ENCODE assay signal across 15 cellular contexts in the genomic region with DNA sequence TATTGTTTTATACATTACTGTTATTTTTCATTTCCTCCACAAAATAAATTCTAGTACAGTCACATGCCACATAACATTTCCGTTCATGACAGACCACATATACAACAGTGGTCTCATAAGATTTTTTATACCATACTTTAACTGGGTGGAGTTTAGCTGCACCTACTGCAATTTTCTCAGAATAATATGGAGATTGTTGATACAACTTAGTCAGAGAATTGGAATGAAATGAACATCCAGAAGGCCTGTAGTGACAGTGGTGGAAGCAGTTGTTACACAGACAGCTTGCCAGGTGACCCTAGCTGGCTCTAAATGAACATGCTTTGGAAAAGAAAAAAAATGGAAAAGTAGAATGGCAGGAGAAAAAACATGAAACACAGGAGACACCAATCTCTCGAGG.
DNase-seq lines count a peak whose midpoint lies in the region; ATAC-seq, FAIRE-seq and TF ChIP-seq lines count a peak whose summit lies in the region.
"Had no signal": no experiment of that assay in that cellular context is flagged by ENCODE, and none has a peak within 500 bp of the region (broad histone marks: within the 10 kb centered on the region; RNA-seq: fewer than 3 reads in every experiment).

No MANE protein-coding gene starts in this region.

- no peak for TF ChIP-seq CTCF in RWPE2 (IDR thresholded peaks at IDR 0.05; ENCODE audit: poor library complexity, severe bottlenecking)
- no peak for TF ChIP-seq CTCF in fibroblast of mammary gland (conservative IDR thresholded peaks at IDR 0.05; ENCODE audit: control insufficient read depth, insufficient read depth, low read depth, low read length)

- H3K27ac ChIP-seq in RWPE2 (ENCODE audit: poor library complexity, severe bottlenecking), result peak overlapping the region; percentile 64

- H3K4me3 ChIP-seq in RWPE2 (ENCODE audit: severe bottlenecking) (no peak overlapping the region), fibroblast of mammary gland (ENCODE audit: control insufficient read depth, low read depth, low read length) (no peak overlapping the region), skeletal muscle cell (ENCODE audit: low read depth, low read length) (no peak overlapping the region)

- peak; percentile 79 for DNase-seq in HCEC 1CT
- DNase-seq in RWPE2 (ENCODE audit: low spot score), result no peak
- DNase-seq in fibroblast of mammary gland (ENCODE audit: low read depth), result peak; percentile 83
- DNase-seq in skeletal muscle cell (ENCODE audit: low read depth), result peak; percentile 82
- no peak for DNase-seq in COR-L47 (lab: John Stamatoyannopoulos, UW)
- DNase-seq in frontal cortex (ENCODE audit: low spot score in 2 of 2), result no peak
- no peak for DNase-seq in putamen (ENCODE audit: low spot score)
- DNase-seq: activated CD4-positive, CD25-positive, alpha-beta regulatory T cell treated with anti-CD3 and anti-CD28 coated beads, Interleukin-2, amount 50 U/mL, for 72 hours; activated gamma-delta T cell treated with Interleukin-2 at 50 U/mL for 16 hours; CD4-positive, CD25-positive, alpha-beta regulatory T cell; effector CD4-positive, alpha-beta T cell; NCI-H1092; nephron progenitor cell; Right ventricle myocardium superior; T-helper 2 cell had no signal

- no peaks in the 10 kb centered on the region for H3K36me3 ChIP-seq in RWPE2 (ENCODE audit: low read depth)

- FAIRE-seq in frontal cortex (lab: Jason Lieb, UNC), result no peak

- no peaks in the 10 kb centered on the region for H3K9me3 ChIP-seq in RWPE2 (ENCODE audit: severe bottlenecking)

- peaks cover 36% of the 10 kb centered on the region for H3K4me1 ChIP-seq in RWPE2 (ENCODE audit: insufficient read depth, poor library complexity, severe bottlenecking)

- no peaks in the 10 kb centered on the region for H3K27me3 ChIP-seq in RWPE2 (ENCODE audit: insufficient read depth, poor library complexity, severe bottlenecking)

- peak; percentile 89 for ATAC-seq in RWPE2 (ENCODE audit: low read depth)

Comparison
In these comparisons a context has a peak if more than half of its experiments do, and no peak if none do; other contexts are left out.
1. DNase-seq: peak in HCEC 1CT (single experiment), fibroblast of mammary gland (single experiment) and skeletal muscle cell (single experiment); none in RWPE2 (single experiment), COR-L47 (single experiment), frontal cortex (0 of 2) and putamen (single experiment).